ENCODE assay signal across 8 cellular contexts in genomic region chr3:164303894-164304293, GRCh38.
"Had no signal": no experiment of that assay in that cellular context is flagged by ENCODE, and none has a peak within 500 bp of the region (broad histone marks: within the 10 kb centered on the region; RNA-seq: fewer than 3 reads in every experiment).

No MANE protein-coding gene starts in this region.

- H3K4me3 ChIP-seq: K562 had no signal

- H3K27me3 Mint-ChIP-seq: IgD-negative memory B cell had no signal

- FAIRE-seq: HepG2, HTR-8/SVneo, K562 had no signal

- H3K27ac ChIP-seq: HL-60 had no signal

- H3K4me1 Mint-ChIP-seq: IgD-negative memory B cell had no signal

- H3K4me3 Mint-ChIP-seq: IgD-negative memory B cell had no signal

- ATAC-seq: HepG2, K562 had no signal

- H3K27ac Mint-ChIP-seq: IgD-negative memory B cell had no signal

- DNase-seq: IMR-90, KBM-7, KG1 had no signal
